In genomic region chr4:96993528-96993927, GRCh38 we compare ENCODE assay signal across 2 cellular contexts.
TF ChIP-seq lines count a peak whose summit lies in the region.

No MANE protein-coding gene starts in this region.

TF ChIP-seq in GM23338, 12 proteins besides CTCF, POLR2A, EP300 and RAD21:
- TF ChIP-seq ZNF462 (CRISPR knock-in tag; IDR thresholded peaks at IDR 0.05) (0 out of 2 replicates have a peak, but pooled peaks have one; percentile 13), EZH2phosphoT487 (IDR thresholded peaks at IDR 0.05; ENCODE audit: unreplicated experiment) (no peak), STAT1 (IDR thresholded peaks at IDR 0.05; ENCODE audit: unreplicated experiment) (no peak), JUNB (IDR thresholded peaks at IDR 0.05; ENCODE audit: unreplicated experiment) (no peak), ZNF114 (CRISPR knock-in tag; IDR thresholded peaks at IDR 0.05) (no peak)

TF ChIP-seq in H1, 55 proteins besides CTCF, POLR2A, EP300 and RAD21:
- TF ChIP-seq CHD7 (IDR thresholded peaks at IDR 0.05; ENCODE audit: insufficient replicate concordance, low read length) (no peak), MAX (IDR thresholded peaks at IDR 0.05) (0 out of 2 replicates have a peak, but pooled peaks have one; percentile 14)
TF ChIP-seq in H1: peak in this region for 1.
